16 cellular contexts compared by ENCODE assay signal in the genomic region with DNA sequence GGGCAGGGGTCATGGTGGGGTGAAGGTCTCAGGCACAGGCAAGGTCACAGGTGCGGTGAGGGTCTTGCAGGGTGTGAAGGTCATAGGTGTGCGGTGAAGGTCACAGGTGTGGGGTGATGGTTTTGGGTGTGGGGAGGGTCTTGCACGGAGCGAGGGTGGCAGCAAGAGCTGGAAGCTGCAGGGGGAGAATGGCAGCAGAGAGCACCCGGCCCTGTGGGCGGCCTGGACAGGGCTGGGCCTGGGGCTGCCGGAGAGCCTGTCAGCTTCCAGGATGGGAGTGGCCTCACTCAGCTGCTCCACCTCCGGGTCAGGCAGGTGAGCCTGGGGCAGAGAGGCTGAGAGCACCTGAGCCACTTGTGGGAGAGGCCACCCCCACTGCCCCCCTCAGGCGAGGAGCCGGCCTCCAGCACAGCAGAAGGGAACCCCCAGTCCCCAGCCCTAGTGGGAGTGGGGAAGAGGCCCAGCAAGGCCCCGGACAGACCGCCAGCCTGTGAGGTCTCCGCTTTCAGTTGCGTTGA. TPM values are rescaled to one million over a fixed set of nuclear protein-coding genes. Genes with fewer than 3 reads are reported as not detected.
DNase-seq lines count a peak whose midpoint lies in the region; ATAC-seq, FAIRE-seq and TF ChIP-seq lines count a peak whose summit lies in the region.
"Had no signal": no experiment of that assay in that cellular context is flagged by ENCODE, and none has a peak within 500 bp of the region (broad histone marks: within the 10 kb centered on the region; RNA-seq: fewer than 3 reads in every experiment).

No MANE protein-coding gene starts in this region.

- TF ChIP-seq POLR2A in HepG2 (IDR thresholded peaks at IDR 0.05; ENCODE audit: insufficient read depth in 1 of 2, low read depth in 2 of 2, low read length in 2 of 2) (no peak), thyroid gland (IDR thresholded peaks at IDR 0.05) (peak in 1 of 2 donors; percentile 43)

- H3K27ac ChIP-seq in left ventricle myocardium inferior (replicated peaks) = no peak overlapping the region
- no peak overlapping the region for H3K27ac ChIP-seq in HepG2 (ENCODE audit: extremely low read length, insufficient read depth, low read length)
- H3K27ac ChIP-seq in thyroid gland = peak overlapping the region; percentile 83 to 97 (median 86)
- H3K27ac ChIP-seq: ascending aorta, coronary artery, RWPE1 had no signal

- H3K27me3 ChIP-seq in left ventricle myocardium inferior (ENCODE audit: low read depth) (no peaks in the 10 kb centered on the region), HepG2 (ENCODE audit: control insufficient read depth in 1 of 2, insufficient read depth in 2 of 2, low read length in 2 of 2) (no peaks in the 10 kb centered on the region), thyroid gland (no peaks in the 10 kb centered on the region)
- H3K27me3 ChIP-seq: ascending aorta had no signal

- no peaks in the 10 kb centered on the region for H4K20me1 ChIP-seq in HepG2 (ENCODE audit: insufficient read depth, low read length)

- no peaks in the 10 kb centered on the region for H3K79me2 ChIP-seq in HepG2 (ENCODE audit: insufficient read depth, low read length)

- no peak for TF ChIP-seq EP300 in HepG2 (IDR thresholded peaks at IDR 0.05; ENCODE audit: low read depth in 2 of 2, low read length in 2 of 2)
- TF ChIP-seq EP300 in HepG2 (CRISPR knock-in tag; IDR thresholded peaks at IDR 0.05; ENCODE audit: borderline replicate concordance) = no peak

- H3K9me3 ChIP-seq in left ventricle myocardium inferior (replicated peaks) (no peaks in the 10 kb centered on the region), HepG2 (ENCODE audit: low read length) (no peaks in the 10 kb centered on the region), thyroid gland (no peaks in the 10 kb centered on the region)
- H3K9me3 ChIP-seq: ascending aorta had no signal

- POLR2A ChIA-PET in HepG2 (lab: Yijun Ruan, JAX) = no interaction called here

- TF ChIP-seq RAD21 in HepG2 (CRISPR knock-in tag; IDR thresholded peaks at IDR 0.05) = no peak

- WGBS in HepG2 (ENCODE audit: low lambda C conversion rate) = 11% methylated on average over 4 of the region's 14 CpGs
- WGBS in thyroid gland, 2 donors = 46 to 61% methylated on average over 10 to 11 of the region's 14 CpGs

- H3K4me3 ChIP-seq in left ventricle myocardium inferior = no peak overlapping the region
- H3K4me3 ChIP-seq in HepG2 (replicated peaks in 1 of 3; ENCODE audit: insufficient read depth in 1 of 3, low read depth in 2 of 3, low read length in 3 of 3) = peak overlapping the region; percentile 56 to 76 (median 57)
- no peak overlapping the region for H3K4me3 ChIP-seq in thyroid gland (replicated peaks in 1 of 3)
- H3K4me3 ChIP-seq: ascending aorta, coronary artery had no signal

- ATAC-seq in Right ventricle myocardium superior (ENCODE audit: poor library complexity) = no peak
- peak; percentile 78 for ATAC-seq in HepG2
- no peak for ATAC-seq in HG02970 (IDR thresholded peaks at IDR 0.05; ENCODE audit: low FRiP score, unreplicated experiment)

- peak overlapping the region; percentile 91 for H3K4me2 ChIP-seq in HepG2 (ENCODE audit: low read depth, low read length)

- intact Hi-C loops in Right ventricle myocardium superior (cut with DNase I) = no loop called here
- intact Hi-C loops in left ventricle myocardium inferior (cut with micrococcal nuclease) = no loop called here
- intact Hi-C loops in HepG2 (cut with micrococcal nuclease; ENCODE audit: unreplicated experiment) = no loop called here
- intact Hi-C loops in thyroid gland (cut with DNase I) = no loop called here

- no TSS peak for BruUV-seq in HepG2 (replicated peaks; lab: Mats Ljungman, UMichigan)

- no peak overlapping the region for H2AFZ ChIP-seq in HepG2 (ENCODE audit: low read length)

- CTCF ChIA-PET in HepG2 (lab: Yijun Ruan, JAX; ENCODE audit: low intra/inter-chr PET ratio, low total read pairs) = no interaction called here

- DNase-seq in Right ventricle myocardium superior = peak; percentile 22
- no peak for DNase-seq in left ventricle myocardium inferior
- DNase-seq in SK-N-DZ (ENCODE audit: low spot score) = peak; percentile 31
- DNase-seq in HepG2 (ENCODE audit: low spot score) = peak; percentile 41
- peak; percentile 90 for DNase-seq in thyroid gland
- no peak for DNase-seq in NCI-H446 treated with DMSO at 0.1 percent for 48 hours (lab: John Stamatoyannopoulos, UW)
- no peak for DNase-seq in NCI-H1092 treated with DMSO at 0.1 percent for 48 hours (lab: John Stamatoyannopoulos, UW)
- DNase-seq: activated CD8-positive, alpha-beta memory T cell treated with anti-CD3 and anti-CD28 coated beads, Interleukin-2, amount 10 ng/mL, durations not matched to agents 7 days and 5 days; activated effector memory CD4-positive, alpha-beta T cell treated with anti-CD3 and anti-CD28 coated beads, Interleukin-2, amount 50 U/mL, for 16 hours; erythroblast; NCI-H2081; NK-92 treated with Interleukin-12 subunit alpha and Interleukin-12 subunit beta, amount 100 ng/mL, for 24 hours had no signal

- peak; percentile 8 for FAIRE-seq in HepG2 (lab: Jason Lieb, UNC)

- in situ Hi-C loops in HepG2 (cut with HindIII; ENCODE audit: extremely low pct_ligation_motif_present, low pct_unique_long_range_greater_than_20kb) = no loop called here

- peak overlapping the region; percentile 58 for H3K9ac ChIP-seq in HepG2 (ENCODE audit: insufficient read depth, low read depth, low read length)

- no peak for TF ChIP-seq CTCF in left ventricle myocardium inferior (IDR thresholded peaks at IDR 0.05; ENCODE audit: borderline replicate concordance)
- TF ChIP-seq CTCF in HepG2 (CRISPR knock-in tag; IDR thresholded peaks at IDR 0.05) = peak; percentile 23
- no peak for TF ChIP-seq CTCF in thyroid gland (IDR thresholded peaks at IDR 0.05)

- H3K4me1 ChIP-seq in left ventricle myocardium inferior (no peaks in the 10 kb centered on the region), HepG2 (ENCODE audit: insufficient read depth, low read length) (peaks cover 31% of the 10 kb centered on the region), thyroid gland (peaks cover 9 to 14% of the 10 kb centered on the region in 2 donors)
- H3K4me1 ChIP-seq: ascending aorta had no signal

- H3K36me3 ChIP-seq in left ventricle myocardium inferior = peaks cover 6% of the 10 kb centered on the region
- no peaks in the 10 kb centered on the region for H3K36me3 ChIP-seq in HepG2 (replicated peaks in 1 of 2; ENCODE audit: control insufficient read depth in 1 of 2, insufficient read depth in 2 of 2, low read length in 2 of 2)
- H3K36me3 ChIP-seq in thyroid gland = no peaks in the 10 kb centered on the region

RNA-seq across cellular contexts. Expression of gene MSANTD1, which starts 1.5 kb away (rescaled TPM):
- 0.54 TPM for total RNA-seq in Right ventricle myocardium superior
- 0.44 TPM for total RNA-seq in left ventricle myocardium inferior
- polyA plus RNA-seq in SK-N-DZ (2014; cell fraction: cytosol; rRNA removed) = 0.14 and 0.42 TPM in 2 replicates
- 0.55 and 0.96 TPM in 2 replicates for polyA plus RNA-seq in SK-N-DZ (2014; cell fraction: nucleus; rRNA removed)
- 0.10 and 0.22 TPM in 2 replicates for total RNA-seq in HepG2 (2016; rRNA removed; fragmentation: Illumina TruSeq; extraction: Trizol)
- total RNA-seq in HepG2 (2016; cell fraction: cytosol; rRNA removed; fragmentation: Illumina TruSeq; extraction: Trizol; ENCODE audit: low read depth) = 0.09 and 0.20 TPM in 2 replicates
- 0.19 TPM in 1 of 2 replicates, not detected in the other for total RNA-seq in HepG2 (2016; cell fraction: insoluble cytoplasmic fraction; rRNA removed; fragmentation: Illumina TruSeq; extraction: Trizol)
- 0.25 TPM in 1 of 2 replicates, not detected in the other for total RNA-seq in HepG2 (2016; cell fraction: membrane; rRNA removed; fragmentation: Illumina TruSeq; extraction: Trizol)
- 0.59 TPM in 1 of 2 replicates, not detected in the other for total RNA-seq in HepG2 (2016; cell fraction: nucleus; rRNA removed; fragmentation: Illumina TruSeq; extraction: Trizol)
- 0.39 and 0.40 TPM in 2 replicates for polyA plus RNA-seq in HepG2 (2011; rRNA removed)
- polyA plus RNA-seq in HepG2 (2011; cell fraction: cytosol; rRNA removed) = 0.05 and 0.34 TPM in 2 replicates
- 2.2 and 3.5 TPM in 2 replicates for polyA plus RNA-seq in HepG2 (2011; cell fraction: nucleus; rRNA removed)
- polyA plus RNA-seq in HepG2 (2012) = 0.40 and 0.65 TPM in 2 replicates
- polyA plus RNA-seq in HepG2 (2016; cell fraction: cytosol; fragmentation: Illumina TruSeq; extraction: Trizol; ENCODE audit: low read depth) = 0.10 and 0.12 TPM in 2 replicates
- polyA plus RNA-seq in HepG2 (2016; cell fraction: insoluble cytoplasmic fraction; fragmentation: Illumina TruSeq; extraction: Trizol; ENCODE audit: low read depth) = 0.16 TPM in 1 of 2 replicates, not detected in the other
- polyA plus RNA-seq in HepG2 (2016; cell fraction: membrane; fragmentation: Illumina TruSeq; extraction: Trizol; ENCODE audit: low read depth) = 0.07 and 0.08 TPM in 2 replicates
- polyA plus RNA-seq in HepG2 (2016; cell fraction: nucleus; fragmentation: Illumina TruSeq; extraction: Trizol; ENCODE audit: insufficient read depth, low read depth) = 0.36 and 0.65 TPM in 2 replicates
- polyA minus RNA-seq in HepG2 (2011; rRNA and poly(A)+ RNA removed; ENCODE audit: low replicate concordance) = 0.14 and 1.0 TPM in 2 replicates
- not detected in 2 replicates for polyA minus RNA-seq in HepG2 (2011; cell fraction: cytosol; rRNA and poly(A)+ RNA removed)
- polyA minus RNA-seq in HepG2 (2011; cell fraction: nucleus; rRNA and poly(A)+ RNA removed) = 1.9 and 2.0 TPM in 2 replicates
- total RNA-seq in thyroid gland = 1 to 10 TPM; 2.0 to 4.9 (median 2.4) TPM
- total RNA-seq: ascending aorta had no signal

RNA-seq across cellular contexts. Expression of gene RGS12, which starts 42.3 kb away (rescaled TPM):
- total RNA-seq in Right ventricle myocardium superior (15.8 TPM), left ventricle myocardium inferior (13.4 TPM), HepG2 (2016; rRNA removed; fragmentation: Illumina TruSeq; extraction: Trizol) (18.2 and 21.0 TPM in 2 replicates), thyroid gland (10 to 100 TPM; 14.6 to 25.1 (median 20.9) TPM)
- polyA plus RNA-seq in SK-N-DZ (2014; cell fraction: cytosol; rRNA removed) = 29.6 and 37.0 TPM in 2 replicates
- 54.3 and 245 TPM in 2 replicates for polyA plus RNA-seq in SK-N-DZ (2014; cell fraction: nucleus; rRNA removed)
- total RNA-seq in HepG2 (2016; cell fraction: cytosol; rRNA removed; fragmentation: Illumina TruSeq; extraction: Trizol; ENCODE audit: low read depth) = 9.3 and 11.0 TPM in 2 replicates
- 16.0 and 24.7 TPM in 2 replicates for total RNA-seq in HepG2 (2016; cell fraction: insoluble cytoplasmic fraction; rRNA removed; fragmentation: Illumina TruSeq; extraction: Trizol)
- 16.1 and 18.9 TPM in 2 replicates for total RNA-seq in HepG2 (2016; cell fraction: membrane; rRNA removed; fragmentation: Illumina TruSeq; extraction: Trizol)
- total RNA-seq in HepG2 (2016; cell fraction: nucleus; rRNA removed; fragmentation: Illumina TruSeq; extraction: Trizol) = 21.7 and 25.1 TPM in 2 replicates
- 27.7 and 35.5 TPM in 2 replicates for polyA plus RNA-seq in HepG2 (2011; rRNA removed)
- 11.1 and 23.9 TPM in 2 replicates for polyA plus RNA-seq in HepG2 (2011; cell fraction: cytosol; rRNA removed)
- polyA plus RNA-seq in HepG2 (2011; cell fraction: nucleus; rRNA removed) = 115 and 118 TPM in 2 replicates
- polyA plus RNA-seq in HepG2 (2012) = 37.4 and 43.4 TPM in 2 replicates
- 2.0 and 3.4 TPM in 2 replicates for polyA plus RNA-seq in HepG2 (2016; cell fraction: cytosol; fragmentation: Illumina TruSeq; extraction: Trizol; ENCODE audit: low read depth)
- 17.8 and 20.5 TPM in 2 replicates for polyA plus RNA-seq in HepG2 (2016; cell fraction: insoluble cytoplasmic fraction; fragmentation: Illumina TruSeq; extraction: Trizol; ENCODE audit: low read depth)
- 5.5 and 5.6 TPM in 2 replicates for polyA plus RNA-seq in HepG2 (2016; cell fraction: membrane; fragmentation: Illumina TruSeq; extraction: Trizol; ENCODE audit: low read depth)
- polyA plus RNA-seq in HepG2 (2016; cell fraction: nucleus; fragmentation: Illumina TruSeq; extraction: Trizol; ENCODE audit: insufficient read depth, low read depth) = 51.0 and 56.7 TPM in 2 replicates
- polyA minus RNA-seq in HepG2 (2011; rRNA and poly(A)+ RNA removed; ENCODE audit: low replicate concordance) = 4.5 and 52.2 TPM in 2 replicates
- 14.2 and 24.5 TPM in 2 replicates for polyA minus RNA-seq in HepG2 (2011; cell fraction: cytosol; rRNA and poly(A)+ RNA removed)
- 45.0 and 59.1 TPM in 2 replicates for polyA minus RNA-seq in HepG2 (2011; cell fraction: nucleus; rRNA and poly(A)+ RNA removed)

Comparison
In these comparisons a context has a peak if more than half of its experiments do, and no peak if none do; other contexts are left out.
1. DNase-seq: peak in Right ventricle myocardium superior (single experiment), SK-N-DZ (single experiment), HepG2 (single experiment) and thyroid gland (2 of 2); none in left ventricle myocardium inferior (single experiment), NCI-H446 treated with DMSO at 0.1 percent for 48 hours (single experiment) and NCI-H1092 treated with DMSO at 0.1 percent for 48 hours (single experiment).
2. H3K27ac ChIP-seq: peak in thyroid gland (3 of 3); none in left ventricle myocardium inferior (single experiment) and HepG2 (single experiment).
3. H3K4me3 ChIP-seq: peak in HepG2 (3 of 3); none in left ventricle myocardium inferior (single experiment) and thyroid gland (0 of 3).